8 cellular contexts compared by ENCODE assay signal in the genomic region with DNA sequence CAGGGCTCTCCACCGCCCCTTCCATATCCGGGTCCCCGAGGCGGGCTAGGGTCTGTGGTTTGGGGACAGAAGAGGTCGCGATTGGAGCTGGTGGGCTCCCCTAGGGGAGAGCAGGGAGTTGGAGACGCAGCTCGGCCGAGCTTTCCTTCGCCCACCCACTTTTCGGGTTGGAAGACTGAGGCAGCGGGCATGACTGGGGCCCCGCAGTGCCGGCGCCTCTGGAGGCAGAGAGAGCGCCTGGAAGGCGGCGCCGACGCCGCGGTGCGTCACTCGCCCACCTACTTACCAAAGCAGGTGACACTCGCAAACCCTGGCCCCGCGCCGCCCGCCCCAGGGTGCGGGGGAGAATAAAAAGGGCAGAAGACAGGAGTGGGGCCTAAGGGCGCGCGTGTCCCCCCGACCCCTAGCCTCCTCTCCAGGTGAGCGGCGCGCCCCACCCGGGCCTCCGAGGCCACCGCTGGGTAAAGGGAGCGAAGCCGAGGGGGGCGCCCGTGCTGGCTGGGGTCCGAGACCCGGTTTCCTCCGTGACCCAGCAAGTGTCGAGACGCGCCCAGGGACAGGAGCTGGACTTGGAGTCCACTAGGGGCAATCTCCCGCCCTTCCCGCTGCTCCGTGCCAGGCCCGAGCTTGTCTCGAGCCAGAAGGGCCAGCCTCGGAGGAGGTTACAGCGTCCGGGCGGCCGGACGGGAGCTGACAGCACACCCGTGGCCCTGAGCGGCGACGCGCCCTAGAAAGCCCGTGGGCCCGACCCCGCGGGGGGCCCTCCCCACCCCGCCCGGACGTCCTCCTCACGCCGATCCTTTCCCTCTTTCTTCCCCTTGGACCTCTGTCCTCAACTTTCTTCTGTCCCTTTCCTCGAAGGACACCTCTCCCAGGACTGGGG. TPM values are rescaled to one million over a fixed set of nuclear protein-coding genes. Genes with fewer than 3 reads are reported as not detected.
A peak's percentile ranks its signal among the peaks of the same experiment; 100 is the strongest.
DNase-seq lines count a peak whose midpoint lies in the region; ATAC-seq lines count a peak whose summit lies in the region.

No MANE protein-coding gene starts in this region.

- peaks cover 10% of the 10 kb centered on the region for H3K4me1 Mint-ChIP-seq in activated CD4-positive, alpha-beta memory T cell treated with anti-CD3 and anti-CD28 coated beads for 36 hours (ENCODE audit: low read depth)
- H3K4me1 Mint-ChIP-seq in stimulated activated effector memory CD8-positive, alpha-beta T cell treated with anti-CD3 and anti-CD28 coated beads, Interleukin-12 subunit alpha, Interleukin-12 subunit beta, amount 100 ng/mL, for 72 hours, result peaks cover 20% of the 10 kb centered on the region

- no peaks in the 10 kb centered on the region for H3K9me3 ChIP-seq in muscle layer of colon (ENCODE audit: low read length)

- CTCF ChIA-PET in activated CD4-positive, alpha-beta memory T cell treated with anti-CD3 and anti-CD28 coated beads for 36 hours (lab: Charles Lee), result interaction anchor here (0.5 to 7.5 kb wide), 24 partner anchors 7 to 364 kb away, joined by 3 to 110 read pairs (median 5); a partner anchor contains a TSS

- no peaks in the 10 kb centered on the region for H3K27me3 ChIP-seq in muscle layer of colon (ENCODE audit: control insufficient read depth in 1 of 2, insufficient read depth in 2 of 2, low read length in 2 of 2)

- H3K4me1 ChIP-seq in muscle layer of colon (ENCODE audit: insufficient read depth, low read length), result peaks cover 17% of the 10 kb centered on the region

- no peaks in the 10 kb centered on the region for H3K36me3 ChIP-seq in muscle layer of colon (ENCODE audit: insufficient read depth, low read length)

- H3K4me3 Mint-ChIP-seq in activated CD4-positive, alpha-beta memory T cell treated with anti-CD3 and anti-CD28 coated beads for 36 hours, result peak overlapping the region; percentile 89
- H3K4me3 Mint-ChIP-seq in stimulated activated effector memory CD8-positive, alpha-beta T cell treated with anti-CD3 and anti-CD28 coated beads, Interleukin-12 subunit alpha, Interleukin-12 subunit beta, amount 100 ng/mL, for 72 hours, result peak overlapping the region; percentile 81

- POLR2A ChIA-PET in activated CD4-positive, alpha-beta memory T cell treated with anti-CD3 and anti-CD28 coated beads for 36 hours (lab: Charles Lee), result interaction anchor here (0.7 to 2.6 kb wide), 10 partner anchors 10 to 311 kb away, joined by 3 to 30 read pairs (median 4); a partner anchor contains a TSS

- H3K27me3 Mint-ChIP-seq in activated CD4-positive, alpha-beta memory T cell treated with anti-CD3 and anti-CD28 coated beads for 36 hours, result no peaks in the 10 kb centered on the region

- H3K4me3 ChIP-seq in muscle layer of colon (ENCODE audit: low read depth in 1 of 2, low read length in 2 of 2), result peak overlapping the region; percentile 73 to 89

- H3K9me3 Mint-ChIP-seq in activated CD4-positive, alpha-beta memory T cell treated with anti-CD3 and anti-CD28 coated beads for 36 hours, result no peaks in the 10 kb centered on the region
- no peaks in the 10 kb centered on the region for H3K9me3 Mint-ChIP-seq in stimulated activated effector memory CD8-positive, alpha-beta T cell treated with anti-CD3 and anti-CD28 coated beads, Interleukin-12 subunit alpha, Interleukin-12 subunit beta, amount 100 ng/mL, for 72 hours

- ATAC-seq in GM21528 (IDR thresholded peaks at IDR 0.05; ENCODE audit: low FRiP score, unreplicated experiment), result peak; percentile 39
- peak; percentile 78 for ATAC-seq in stimulated activated effector memory CD8-positive, alpha-beta T cell treated with anti-CD3 and anti-CD28 coated beads, Interleukin-12 subunit alpha, Interleukin-12 subunit beta, amount 100 ng/mL, for 72 hours

- H3K9ac ChIP-seq in muscle layer of colon (ENCODE audit: low read length), result no peak overlapping the region

- no peaks in the 10 kb centered on the region for H3K36me3 Mint-ChIP-seq in activated CD4-positive, alpha-beta memory T cell treated with anti-CD3 and anti-CD28 coated beads for 36 hours
- H3K36me3 Mint-ChIP-seq in stimulated activated effector memory CD8-positive, alpha-beta T cell treated with anti-CD3 and anti-CD28 coated beads, Interleukin-12 subunit alpha, Interleukin-12 subunit beta, amount 100 ng/mL, for 72 hours, result no peaks in the 10 kb centered on the region

- H3K27ac ChIP-seq in muscle layer of colon (ENCODE audit: low read depth, low read length), result peak overlapping the region; percentile 70

- DNase-seq in Daoy (ENCODE audit: low read depth), result peak; percentile 42
- peak; percentile 43 for DNase-seq in HuH-7.5 (ENCODE audit: low spot score)
- peak; percentile 87 for DNase-seq in activated CD4-positive, alpha-beta memory T cell treated with anti-CD3 and anti-CD28 coated beads for 36 hours
- peak; percentile 65 for DNase-seq in effector CD4-positive, alpha-beta T cell
- peak; percentile 55 to 84 for DNase-seq in stimulated activated effector memory CD8-positive, alpha-beta T cell treated with anti-CD3 and anti-CD28 coated beads, Interleukin-12 subunit alpha, Interleukin-12 subunit beta, amount 100 ng/mL, for 72 hours (ENCODE audit: low spot score in 2 of 2)
- no peak for DNase-seq in GF-D8 (lab: John Stamatoyannopoulos, UW)

- intact Hi-C loops in activated CD4-positive, alpha-beta memory T cell treated with anti-CD3 and anti-CD28 coated beads for 36 hours (cut with micrococcal nuclease), result loop anchor here (1.0 to 5.0 kb wide), 5 partner anchors 10 to 184 kb away; a partner anchor contains a TSS

- peak overlapping the region; percentile 87 for H3K27ac Mint-ChIP-seq in activated CD4-positive, alpha-beta memory T cell treated with anti-CD3 and anti-CD28 coated beads for 36 hours
- peak overlapping the region; percentile 78 for H3K27ac Mint-ChIP-seq in stimulated activated effector memory CD8-positive, alpha-beta T cell treated with anti-CD3 and anti-CD28 coated beads, Interleukin-12 subunit alpha, Interleukin-12 subunit beta, amount 100 ng/mL, for 72 hours

RNA-seq across cellular contexts. Expression of a gene that starts 34.4 kb away (rescaled TPM):
- not detected in 2 replicates for total RNA-seq in Daoy (2014; rRNA removed; shearing (Covaris generic))
- total RNA-seq in activated CD4-positive, alpha-beta memory T cell treated with anti-CD3 and anti-CD28 coated beads for 36 hours, result not detected
